8 cellular contexts compared by ENCODE assay signal in genomic region chr7:87876759-87877234, GRCh38. TPM values are rescaled to one million over a fixed set of nuclear protein-coding genes. Genes with fewer than 3 reads are reported as not detected.
DNase-seq lines count a peak whose midpoint lies in the region; ATAC-seq and TF ChIP-seq lines count a peak whose summit lies in the region.

No MANE protein-coding gene starts in this region.

- peak; percentile 51 for DNase-seq in SIG-M5 treated with dmso at 0.1 percent for 504 hours (lab: John Stamatoyannopoulos, UW; ENCODE audit: unreplicated experiment)
- DNase-seq in SIG-M5 (lab: John Stamatoyannopoulos, UW), result no peak
- peak; percentile 69 for DNase-seq in M059J (ENCODE audit: low read depth)
- DNase-seq in T-helper 2 cell, result peak in 4 of 5 experiments; percentile 19 to 71 (median 26)
- peak; percentile 73 for DNase-seq in astrocyte of the spinal cord (ENCODE audit: low read depth, low spot score)
- DNase-seq in hypothalamus (lab: John Stamatoyannopoulos, UW), result peak in 41 of 51 donors; percentile 4 to 80 (median 43)
- peak; percentile 29 for DNase-seq in renal cortical epithelial cell (ENCODE audit: low read depth)

- no peak for TF ChIP-seq CTCF in astrocyte of the spinal cord (IDR thresholded peaks at IDR 0.05; ENCODE audit: low read depth, low read length)

- H3K4me3 ChIP-seq in astrocyte of the spinal cord (ENCODE audit: low read depth, low read length), result peak overlapping the region; percentile 95

- in situ Hi-C loops in astrocyte of the spinal cord (cut with HindIII; ENCODE audit: low sequenced_read_pairs), result no loop called here

- ATAC-seq in GM19455 (IDR thresholded peaks at IDR 0.05; ENCODE audit: unreplicated experiment), result no peak

RNA-seq across cellular contexts. Expression of gene DBF4, which starts 0.5 kb away (rescaled TPM):
- total RNA-seq in M059J (2014; rRNA removed; shearing (Covaris generic)), result 62.1 and 69.3 TPM in 2 replicates
- 8.6 and 25.5 TPM in 2 replicates for total RNA-seq in renal cortical epithelial cell

RNA-seq across cellular contexts. Expression of gene SLC25A40, which starts 0.6 kb away (rescaled TPM):
- total RNA-seq in M059J (2014; rRNA removed; shearing (Covaris generic)), result 39.9 and 46.9 TPM in 2 replicates
- 9.6 and 20.6 TPM in 2 replicates for total RNA-seq in renal cortical epithelial cell

RNA-seq across cellular contexts. Expression of gene ADAM22, which starts 57.3 kb away (rescaled TPM):
- 0.74 and 1.4 TPM in 2 replicates for total RNA-seq in M059J (2014; rRNA removed; shearing (Covaris generic))
- 1.2 and 1.6 TPM in 2 replicates for total RNA-seq in renal cortical epithelial cell
